In genomic region chr10:11743461-11744338, GRCh38 we compare ENCODE assay signal across 11 cellular contexts. TPM values are rescaled to one million over a fixed set of nuclear protein-coding genes. Genes with fewer than 3 reads are reported as not detected.
A peak's percentile ranks its signal among the peaks of the same experiment; 100 is the strongest.
DNase-seq lines count a peak whose midpoint lies in the region; ATAC-seq, FAIRE-seq and TF ChIP-seq lines count a peak whose summit lies in the region.
"Had no signal": no experiment of that assay in that cellular context is flagged by ENCODE, and none has a peak within 500 bp of the region (broad histone marks: within the 10 kb centered on the region; RNA-seq: fewer than 3 reads in every experiment).

No MANE protein-coding gene starts in this region.

- peak overlapping the region; percentile 39 for H3K4me3 Mint-ChIP-seq in T-helper 1 cell treated with Interleukin-12 subunit alpha and Interleukin-12 subunit beta and Interleukin-4 antibody, amounts not matched to agents 30 μg/mL and 1 μg/mL, for 36 hours

- intact Hi-C loops in GM12878 (cut with micrococcal nuclease; ENCODE audit: unreplicated experiment): no loop called here

- H3K4me1 Mint-ChIP-seq in T-helper 1 cell treated with Interleukin-12 subunit alpha and Interleukin-12 subunit beta and Interleukin-4 antibody, amounts not matched to agents 30 μg/mL and 1 μg/mL, for 36 hours (ENCODE audit: low read depth): no peaks in the 10 kb centered on the region

- H3K9me3 Mint-ChIP-seq in T-helper 1 cell treated with Interleukin-12 subunit alpha and Interleukin-12 subunit beta and Interleukin-4 antibody, amounts not matched to agents 30 μg/mL and 1 μg/mL, for 36 hours: peaks cover 8% of the 10 kb centered on the region

- no peak overlapping the region for H3K27ac Mint-ChIP-seq in T-helper 1 cell treated with Interleukin-12 subunit alpha and Interleukin-12 subunit beta and Interleukin-4 antibody, amounts not matched to agents 30 μg/mL and 1 μg/mL, for 36 hours

- no peak for ATAC-seq in GM12878
- ATAC-seq in left lobe of liver: peak; percentile 6
- no peak for ATAC-seq in GM21515 (IDR thresholded peaks at IDR 0.05; ENCODE audit: unreplicated experiment)

- DNase-seq in T-helper 1 cell (no peak), GM12878 (ENCODE audit: low read depth, low spot score) (no peak), left lobe of liver (ENCODE audit: low spot score) (no peak), WERI-Rb-1 (no peak), NCI-H345 treated with DMSO at 0.1 percent for 48 hours (lab: John Stamatoyannopoulos, UW; ENCODE audit: unreplicated experiment) (no peak)
- DNase-seq: transverse colon had no signal

- no peak for TF ChIP-seq RAD21 in GM12878 (IDR thresholded peaks at IDR 0.05; ENCODE audit: insufficient read depth, low read depth, low read length)

- in situ Hi-C loops in GM12878 (cut with MboI): no loop called here

- no peak overlapping the region for H3K9ac ChIP-seq in GM12878 (ENCODE audit: control insufficient read depth, insufficient read depth, low read length)

- no peak for TF ChIP-seq POLR2A in GM12878 (IDR thresholded peaks at IDR 0.05; ENCODE audit: low read depth, low read length)

- H3K4me1 ChIP-seq in GM12878 (ENCODE audit: control insufficient read depth, insufficient read depth, low read length): peaks cover 5% of the 10 kb centered on the region

- TF ChIP-seq CTCF in GM12878 (IDR thresholded peaks at IDR 0.05 in 2 of 3, conservative IDR thresholded peaks at IDR 0.05 in 1 of 3; ENCODE audit: control insufficient read depth in 2 of 3, extremely low read depth in 1 of 3, insufficient read depth in 1 of 3, low read depth in 3 of 3, low read length in 3 of 3) (no peak), WERI-Rb-1 (IDR thresholded peaks at IDR 0.05; ENCODE audit: low read depth, low read length) (no peak)

- no peak for FAIRE-seq in GM12878 (lab: Jason Lieb, UNC)
- FAIRE-seq: G401.6 had no signal

- CTCF ChIA-PET in GM12878 (lab: Yijun Ruan, JAX): no interaction called here

- no peaks in the 10 kb centered on the region for H3K36me3 ChIP-seq in GM12878 (ENCODE audit: control insufficient read depth in 2 of 2, insufficient read depth in 2 of 2, low read length in 1 of 2)
- H3K36me3 ChIP-seq in WERI-Rb-1: no peaks in the 10 kb centered on the region
- H3K36me3 ChIP-seq: transverse colon had no signal

- POLR2A ChIA-PET in GM12878 (lab: Charles Lee): no interaction called here

- H3K9me3 ChIP-seq in GM12878 (replicated peaks; ENCODE audit: control insufficient read depth, insufficient read depth, low read length): peaks cover 2% of the 10 kb centered on the region; the same call in 1 of the 3 replicates
- no peaks in the 10 kb centered on the region for H3K9me3 ChIP-seq in WERI-Rb-1 (ENCODE audit: severe bottlenecking)
- H3K9me3 ChIP-seq: transverse colon had no signal

- H3K27me3 Mint-ChIP-seq in T-helper 1 cell treated with Interleukin-12 subunit alpha and Interleukin-12 subunit beta and Interleukin-4 antibody, amounts not matched to agents 30 μg/mL and 1 μg/mL, for 36 hours (ENCODE audit: low read depth): peaks cover 54% of the 10 kb centered on the region

- 72% methylated on average over 9 of the region's 9 CpGs for WGBS in GM12878 (ENCODE audit: insufficient coverage, insufficient replicate concordance, low lambda C conversion rate, missing lambda C conversion rate)

- BruUV-seq in GM12878 (replicated peaks; lab: Mats Ljungman, UMichigan): TSS peak; percentile 57

- H3K27ac ChIP-seq in GM12878 (ENCODE audit: control insufficient read depth, insufficient read depth): no peak overlapping the region
- peak overlapping the region in 6 of 21 experiments; percentile 73 to 90 (median 84) for H3K27ac ChIP-seq in skin epidermis
- H3K27ac ChIP-seq in WERI-Rb-1: no peak overlapping the region
- H3K27ac ChIP-seq: 22Rv1 had no signal

- H3K36me3 Mint-ChIP-seq in T-helper 1 cell treated with Interleukin-12 subunit alpha and Interleukin-12 subunit beta and Interleukin-4 antibody, amounts not matched to agents 30 μg/mL and 1 μg/mL, for 36 hours (ENCODE audit: low read depth): no peaks in the 10 kb centered on the region

- no peak overlapping the region for H3K4me2 ChIP-seq in GM12878 (ENCODE audit: control insufficient read depth, insufficient read depth)

- H4K20me1 ChIP-seq in GM12878 (ENCODE audit: control insufficient read depth, insufficient read depth): no peaks in the 10 kb centered on the region

- SMC1A ChIA-PET in GM12878 (lab: Charles Lee; ENCODE audit: uncharacterized antibody, unreplicated experiment): interaction anchor here (0.8 kb wide), 1 partner anchor 229 kb away, joined by 4 read pairs; no protein-coding TSS in a partner anchor

- H3K27me3 ChIP-seq in GM12878 (replicated peaks in 1 of 2; ENCODE audit: control insufficient read depth in 2 of 2, insufficient read depth in 2 of 2, low read length in 1 of 2) (no peaks in the 10 kb centered on the region; a peak in 1 of 4 replicates), WERI-Rb-1 (ENCODE audit: insufficient read depth, low read depth, severe bottlenecking) (no peaks in the 10 kb centered on the region)
- H3K27me3 ChIP-seq: transverse colon had no signal

- H3K4me3 ChIP-seq in GM12878 (no peak overlapping the region), skin epidermis (peak overlapping the region in 6 of 7 experiments; percentile 44 to 90 (median 62)), WERI-Rb-1 (ENCODE audit: low read depth, low read length) (no peak overlapping the region)

- no peak overlapping the region for H2AFZ ChIP-seq in GM12878 (ENCODE audit: control insufficient read depth, low read depth, low read length)

- no peak for TF ChIP-seq EP300 in GM12878 (IDR thresholded peaks at IDR 0.05; ENCODE audit: borderline replicate concordance in 1 of 2, control insufficient read depth in 1 of 2, low read depth in 2 of 2, low read length in 2 of 2)

- RAD21 ChIA-PET in GM12878 (lab: Charles Lee; ENCODE audit: unreplicated experiment): no interaction called here

- H3K79me2 ChIP-seq in GM12878 (ENCODE audit: control insufficient read depth, insufficient read depth, low read length): no peaks in the 10 kb centered on the region

TF ChIP-seq in GM12878, 131 proteins besides CTCF, POLR2A, EP300 and RAD21 (continues in another document):
- TF ChIP-seq, protein P1, sequence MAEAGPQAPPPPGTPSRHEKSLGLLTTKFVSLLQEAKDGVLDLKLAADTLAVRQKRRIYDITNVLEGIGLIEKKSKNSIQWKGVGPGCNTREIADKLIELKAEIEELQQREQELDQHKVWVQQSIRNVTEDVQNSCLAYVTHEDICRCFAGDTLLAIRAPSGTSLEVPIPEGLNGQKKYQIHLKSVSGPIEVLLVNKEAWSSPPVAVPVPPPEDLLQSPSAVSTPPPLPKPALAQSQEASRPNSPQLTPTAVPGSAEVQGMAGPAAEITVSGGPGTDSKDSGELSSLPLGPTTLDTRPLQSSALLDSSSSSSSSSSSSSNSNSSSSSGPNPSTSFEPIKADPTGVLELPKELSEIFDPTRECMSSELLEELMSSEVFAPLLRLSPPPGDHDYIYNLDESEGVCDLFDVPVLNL (IDR thresholded peaks at IDR 0.05; ENCODE audit: low read depth, low read length): no peak
- TF ChIP-seq STAT3 (IDR thresholded peaks at IDR 0.05; ENCODE audit: low read depth, low read length) (no peak), TCF3 (IDR thresholded peaks at IDR 0.05; ENCODE audit: borderline replicate concordance, insufficient read depth, low read depth, low read length) (no peak), ESRRA (IDR thresholded peaks at IDR 0.05; ENCODE audit: low read length) (no peak), SIN3A (IDR thresholded peaks at IDR 0.05; ENCODE audit: low read depth, low read length) (no peak)
- TF ChIP-seq, protein P2, sequence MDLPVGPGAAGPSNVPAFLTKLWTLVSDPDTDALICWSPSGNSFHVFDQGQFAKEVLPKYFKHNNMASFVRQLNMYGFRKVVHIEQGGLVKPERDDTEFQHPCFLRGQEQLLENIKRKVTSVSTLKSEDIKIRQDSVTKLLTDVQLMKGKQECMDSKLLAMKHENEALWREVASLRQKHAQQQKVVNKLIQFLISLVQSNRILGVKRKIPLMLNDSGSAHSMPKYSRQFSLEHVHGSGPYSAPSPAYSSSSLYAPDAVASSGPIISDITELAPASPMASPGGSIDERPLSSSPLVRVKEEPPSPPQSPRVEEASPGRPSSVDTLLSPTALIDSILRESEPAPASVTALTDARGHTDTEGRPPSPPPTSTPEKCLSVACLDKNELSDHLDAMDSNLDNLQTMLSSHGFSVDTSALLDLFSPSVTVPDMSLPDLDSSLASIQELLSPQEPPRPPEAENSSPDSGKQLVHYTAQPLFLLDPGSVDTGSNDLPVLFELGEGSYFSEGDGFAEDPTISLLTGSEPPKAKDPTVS (IDR thresholded peaks at IDR 0.05; ENCODE audit: low read depth, low read length): no peak
- TF ChIP-seq, protein P3, sequence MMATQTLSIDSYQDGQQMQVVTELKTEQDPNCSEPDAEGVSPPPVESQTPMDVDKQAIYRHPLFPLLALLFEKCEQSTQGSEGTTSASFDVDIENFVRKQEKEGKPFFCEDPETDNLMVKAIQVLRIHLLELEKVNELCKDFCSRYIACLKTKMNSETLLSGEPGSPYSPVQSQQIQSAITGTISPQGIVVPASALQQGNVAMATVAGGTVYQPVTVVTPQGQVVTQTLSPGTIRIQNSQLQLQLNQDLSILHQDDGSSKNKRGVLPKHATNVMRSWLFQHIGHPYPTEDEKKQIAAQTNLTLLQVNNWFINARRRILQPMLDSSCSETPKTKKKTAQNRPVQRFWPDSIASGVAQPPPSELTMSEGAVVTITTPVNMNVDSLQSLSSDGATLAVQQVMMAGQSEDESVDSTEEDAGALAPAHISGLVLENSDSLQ (IDR thresholded peaks at IDR 0.05): no peak

RNA-seq across cellular contexts. Expression of gene ECHDC3, which starts 1.5 kb away (rescaled TPM):
- total RNA-seq in GM12878 (2013; cell fraction: nucleolus; rRNA removed): 0.93 and 2.9 TPM in 2 replicates
- total RNA-seq in GM12878 (2014; rRNA removed) (10.0 and 11.8 TPM in 2 replicates), GM12878 (2014; rRNA removed; fragmentation: Illumina TruSeq; extraction: Trizol) (6.0 and 6.9 TPM in 2 replicates), GM12878 (2021) (6.6 and 8.5 TPM in 2 replicates), left lobe of liver (137 TPM)
- polyA plus RNA-seq in GM12878 (2011; ENCODE audit: low read depth): 3.6 TPM
- polyA plus RNA-seq in GM12878 (2011; rRNA removed) (0.09 and 0.19 TPM in 2 replicates), GM12878 (2014; fragmentation: Illumina TruSeq; extraction: Trizol) (2.4 and 6.0 TPM in 2 replicates), GM12878 (2014; fragmentation: Nextera tagmentation; extraction: Ambion mirVana) (under 1 TPM; 0.16 to 0.47 TPM), GM12878 (2014; rRNA removed) (8.1 and 8.8 TPM in 2 replicates), GM12878 (2016; fragmentation: Nextera tagmentation; extraction: Ambion mirVana) (1 to 10 TPM; 3.8 to 8.0 TPM)
- polyA plus RNA-seq in GM12878 (2011; cell fraction: cytosol; rRNA removed): 0.31 and 0.32 TPM in 2 replicates
- polyA plus RNA-seq in GM12878 (2011; cell fraction: nucleus; rRNA removed): 0.30 and 0.38 TPM in 2 replicates
- 3.2 and 7.1 TPM in 2 replicates for polyA plus RNA-seq in GM12878 (2012)
- 0.15 TPM in 1 of 2 replicates, not detected in the other for polyA minus RNA-seq in GM12878 (2011; rRNA and poly(A)+ RNA removed)
- polyA minus RNA-seq in GM12878 (2011; cell fraction: cytosol; rRNA and poly(A)+ RNA removed): not detected in 2 replicates
- not detected in 2 replicates for polyA minus RNA-seq in GM12878 (2011; cell fraction: nucleus; rRNA and poly(A)+ RNA removed)

Comparison
In these comparisons a context has a peak if more than half of its experiments do, and no peak if none do; other contexts are left out.
1. H3K4me3 ChIP-seq: peak in skin epidermis (6 of 7); none in GM12878 (single experiment) and WERI-Rb-1 (single experiment).
2. RNA of gene ECHDC3, which starts 1.5 kb away (total RNA-seq): 137 TPM in left lobe of liver (single experiment); 0.93 to 11.8 TPM in GM12878; every median in the first group is over 10 times any median in the second.